In the genomic region with DNA sequence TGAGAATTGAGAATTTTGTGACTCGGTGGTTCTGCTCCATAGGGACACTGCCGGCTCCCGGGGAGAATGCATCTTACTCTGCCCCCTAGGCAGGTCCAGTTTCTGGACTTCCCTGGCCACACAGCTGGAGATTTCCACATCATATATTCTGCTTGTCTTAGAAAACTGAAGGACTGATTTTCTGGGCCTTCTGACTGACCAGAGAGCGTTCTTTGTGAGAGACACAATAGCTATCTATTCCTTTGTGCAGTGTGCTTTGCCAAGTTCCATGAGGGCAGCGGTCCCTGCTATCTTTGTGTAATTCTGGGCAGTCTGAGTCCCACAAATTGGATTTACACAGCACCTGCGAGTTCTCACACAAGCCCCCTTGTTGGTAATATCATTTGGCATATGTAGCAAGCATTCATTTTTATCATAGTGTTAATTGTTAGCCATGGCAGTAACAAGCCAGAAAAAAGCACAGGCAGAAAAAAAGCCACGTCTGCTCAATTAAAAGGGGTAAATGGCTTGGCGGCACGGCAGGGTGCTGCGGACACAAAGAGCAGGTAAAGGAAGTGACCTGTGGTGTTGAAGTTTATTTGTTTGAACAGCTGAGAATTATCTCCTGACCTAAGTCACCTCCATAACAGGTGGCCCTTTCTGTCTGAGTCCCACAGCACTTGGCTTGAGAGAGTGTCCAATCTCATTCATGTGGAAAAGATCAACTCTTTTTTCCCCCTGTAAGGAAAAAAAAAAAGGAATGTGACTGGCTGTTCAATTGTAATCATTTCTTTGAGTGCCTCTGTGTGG, we compare ENCODE assay signal across 14 cellular contexts.
DNase-seq lines count a peak whose midpoint lies in the region; ATAC-seq, FAIRE-seq and TF ChIP-seq lines count a peak whose summit lies in the region.
"Had no signal": no experiment of that assay in that cellular context is flagged by ENCODE, and none has a peak within 500 bp of the region (broad histone marks: within the 10 kb centered on the region; RNA-seq: fewer than 3 reads in every experiment).

No MANE protein-coding gene starts in this region.

- TF ChIP-seq POLR2A in uterus (IDR thresholded peaks at IDR 0.05): no peak

- H3K27me3 ChIP-seq in HUES6 (ENCODE audit: control insufficient read depth, insufficient read depth, low read length) (peaks cover 61% of the 10 kb centered on the region), neuron (ENCODE audit: insufficient read depth, low read length) (no peaks in the 10 kb centered on the region), uterus (no peaks in the 10 kb centered on the region), left ventricle myocardium inferior (ENCODE audit: low read depth) (peaks cover 3% of the 10 kb centered on the region)
- H3K27me3 ChIP-seq: BLaER1 treated with 17β-estradiol and CSF1 and Interleukin-3, amounts not matched to agents 10 nM and 100 nM had no signal

- H3K4me3 ChIP-seq in HUES6 (ENCODE audit: low read depth, low read length) (peak overlapping the region; percentile 47), neuron (ENCODE audit: low read length) (peak overlapping the region; percentile 21), uterus (no peak overlapping the region), left ventricle myocardium inferior (no peak overlapping the region)
- H3K4me3 ChIP-seq: BLaER1 treated with 17β-estradiol and CSF1 and Interleukin-3, amounts not matched to agents 10 nM and 100 nM had no signal

- TF ChIP-seq CTCF in GM13977 (IDR thresholded peaks at IDR 0.05; ENCODE audit: extremely low read depth, insufficient read depth, missing control alignments): no peak
- TF ChIP-seq CTCF in uterus (IDR thresholded peaks at IDR 0.05): no peak
- TF ChIP-seq CTCF in left ventricle myocardium inferior (IDR thresholded peaks at IDR 0.05; ENCODE audit: borderline replicate concordance): no peak

- intact Hi-C loops in uterus (cut with DNase I; ENCODE audit: low total_unique reads): no loop called here
- intact Hi-C loops in left ventricle myocardium inferior (cut with micrococcal nuclease): no loop called here

- ATAC-seq in GM18511 (IDR thresholded peaks at IDR 0.05; ENCODE audit: unreplicated experiment): no peak
- ATAC-seq: Panc1; stimulated activated naive CD8-positive, alpha-beta T cell treated with anti-CD3 and anti-CD28 coated beads, Interleukin-15, Interleukin-2, amounts not matched to agents 100 U/mL and 50 U/mL, for 24 hours had no signal

- H2AFZ ChIP-seq in neuron (ENCODE audit: low read depth, low read length): peak overlapping the region; percentile 20

- in situ Hi-C loops in GM13977 (cut with MboI; ENCODE audit: low pct_unique_long_range_greater_than_20kb, low sequenced_read_pairs, unreplicated experiment): no loop called here

- H3K27ac ChIP-seq in HUES6 (ENCODE audit: low read depth, low read length) (peak overlapping the region; percentile 54; the same call in 1 of the 2 replicates), uterus (no peak overlapping the region), left ventricle myocardium inferior (replicated peaks) (no peak overlapping the region)
- H3K27ac ChIP-seq: BLaER1 treated with 17β-estradiol and CSF1 and Interleukin-3, amounts not matched to agents 10 nM and 100 nM had no signal

- DNase-seq in NCI-H748 (lab: John Stamatoyannopoulos, UW; ENCODE audit: unreplicated experiment) (peak; percentile 98), frontal cortex (ENCODE audit: low spot score in 2 of 2) (peak in 1 of 2 donors; percentile 2), GM13977 (ENCODE audit: low spot score) (no peak), uterus (no peak), left ventricle myocardium inferior (no peak)
- DNase-seq: cortex of kidney; stimulated activated CD4-positive, alpha-beta T cell treated with anti-CD3 and anti-CD28 coated beads, Interleukin-4, amount 100 ng/mL, for 1 hour; stimulated activated naive CD8-positive, alpha-beta T cell treated with anti-CD3 and anti-CD28 coated beads, Interleukin-15, Interleukin-2, amounts not matched to agents 100 U/mL and 50 U/mL, for 24 hours; T1000 had no signal

- peaks cover 41% of the 10 kb centered on the region for H3K4me1 ChIP-seq in HUES6 (ENCODE audit: control insufficient read depth, insufficient read depth, low read length)
- peaks cover 44% of the 10 kb centered on the region for H3K4me1 ChIP-seq in neuron (ENCODE audit: insufficient read depth, low read length)
- no peaks in the 10 kb centered on the region for H3K4me1 ChIP-seq in uterus
- no peaks in the 10 kb centered on the region for H3K4me1 ChIP-seq in left ventricle myocardium inferior
- H3K4me1 ChIP-seq: BLaER1 treated with 17β-estradiol and CSF1 and Interleukin-3, amounts not matched to agents 10 nM and 100 nM had no signal

- peak; percentile 83 for FAIRE-seq in frontal cortex (lab: Jason Lieb, UNC)

- no peaks in the 10 kb centered on the region for H3K36me3 ChIP-seq in HUES6 (ENCODE audit: control insufficient read depth, insufficient read depth, low read length)
- H3K36me3 ChIP-seq in neuron (ENCODE audit: insufficient read depth, low read length): no peaks in the 10 kb centered on the region
- H3K36me3 ChIP-seq in uterus: no peaks in the 10 kb centered on the region
- no peaks in the 10 kb centered on the region for H3K36me3 ChIP-seq in left ventricle myocardium inferior
- H3K36me3 ChIP-seq: BLaER1 treated with 17β-estradiol and CSF1 and Interleukin-3, amounts not matched to agents 10 nM and 100 nM had no signal

- H3K9ac ChIP-seq in HUES6 (ENCODE audit: low read length): peak overlapping the region; percentile 73
- H3K9ac ChIP-seq: BLaER1 treated with 17β-estradiol and CSF1 and Interleukin-3, amounts not matched to agents 10 nM and 100 nM had no signal

- H3K9me3 ChIP-seq in HUES6 (ENCODE audit: control insufficient read depth, insufficient read depth, low read depth, low read length): no peaks in the 10 kb centered on the region
- H3K9me3 ChIP-seq in neuron (ENCODE audit: low read length): no peaks in the 10 kb centered on the region
- H3K9me3 ChIP-seq in uterus: no peaks in the 10 kb centered on the region
- no peaks in the 10 kb centered on the region for H3K9me3 ChIP-seq in left ventricle myocardium inferior (replicated peaks)
- H3K9me3 ChIP-seq: BLaER1 treated with 17β-estradiol and CSF1 and Interleukin-3, amounts not matched to agents 10 nM and 100 nM had no signal

Comparison
In these comparisons a context has a peak if more than half of its experiments do, and no peak if none do; other contexts are left out.
1. H3K4me3 ChIP-seq: peak in HUES6 (single experiment) and neuron (single experiment); none in uterus (0 of 2) and left ventricle myocardium inferior (single experiment).